26 cellular contexts compared by ENCODE assay signal in the genomic region with DNA sequence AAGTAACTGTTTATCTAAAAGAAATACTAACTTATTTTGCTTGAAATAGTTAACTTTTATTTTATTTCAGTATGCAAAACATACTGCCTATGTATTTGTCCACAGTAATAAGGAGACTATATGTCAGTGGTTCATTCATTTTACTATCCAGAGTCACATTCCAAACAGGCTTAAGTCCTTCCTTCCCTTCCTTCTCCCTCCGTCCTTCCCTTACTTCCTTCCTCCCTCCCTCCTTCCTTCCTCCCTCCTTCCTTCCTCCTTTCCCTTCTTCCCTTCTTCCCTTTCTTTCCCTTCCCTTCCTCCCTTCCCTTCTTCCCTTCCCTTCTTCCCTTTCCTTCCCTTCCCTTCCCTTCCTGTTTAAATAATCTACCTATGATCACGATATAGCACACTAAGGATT.
"Had no signal": no experiment of that assay in that cellular context is flagged by ENCODE, and none has a peak within 500 bp of the region (broad histone marks: within the 10 kb centered on the region; RNA-seq: fewer than 3 reads in every experiment).

No MANE protein-coding gene starts in this region.

- H3K9ac ChIP-seq: neural progenitor cell, parathyroid adenoma had no signal

- ATAC-seq: natural killer cell; psoas muscle; right cardiac atrium; sciatic nerve; stimulated activated effector memory CD8-positive, alpha-beta T cell treated with anti-CD3 and anti-CD28 coated beads, Interleukin-12 subunit alpha, Interleukin-12 subunit beta, amount 100 ng/mL, for 72 hours; stimulated activated naive B cell treated with anti-CD40 and anti-IgM and Interleukin-4, amounts not matched to agents 10 μg/mL and 1 μg/mL and 100 μg/mL, for 72 hours had no signal

- H3K79me2 ChIP-seq: parathyroid adenoma had no signal

- FAIRE-seq: urothelium cell line had no signal

- H3K4me3 ChIP-seq: neural progenitor cell, ovary, psoas muscle, skin epidermis, smooth muscle cell, spleen, stomach, thoracic aorta, thyroid gland, tibial nerve, upper lobe of left lung, vagina had no signal

- H3K27ac ChIP-seq: neural progenitor cell, ovary, parathyroid adenoma, psoas muscle, skin epidermis, spleen, stomach, thoracic aorta, thyroid gland, tibial nerve, upper lobe of left lung, vagina had no signal

- H3K27me3 ChIP-seq: neural progenitor cell, ovary, spleen, stomach, thyroid gland, tibial nerve, upper lobe of left lung, vagina had no signal

- H3K36me3 ChIP-seq: neural progenitor cell, ovary, spleen, stomach, thoracic aorta, thyroid gland, tibial nerve, upper lobe of left lung, vagina had no signal

- DNase-seq: natural killer cell; occipital lobe; ovary; posterior cingulate gyrus; psoas muscle; right cardiac atrium; spleen; stimulated activated CD4-positive, alpha-beta T cell treated with anti-CD3 and anti-CD28 coated beads, Interleukin-12 subunit alpha, Interleukin-12 subunit beta, amount 100 ng/mL, for 4 hours; stimulated activated CD4-positive, alpha-beta T cell treated with anti-CD3 and anti-CD28 coated beads, Interleukin-1b, Interleukin-23, amount 100 ng/mL, for 48 hours; stimulated activated CD4-positive, alpha-beta T cell treated with anti-CD3 and anti-CD28 coated beads, Interleukin-4, amount 100 ng/mL, for 1 hour; stimulated activated naive B cell treated with anti-CD40 and anti-IgM and Interleukin-4, amounts not matched to agents 10 μg/mL and 1 μg/mL and 100 μg/mL, for 72 hours; stimulated activated naive CD4-positive, alpha-beta T cell treated with Interleukin-2 at 50 U/mL for 16 hours; stomach; thyroid gland; trophoblast cell; upper lobe of left lung had no signal

- H3K4me1 ChIP-seq: neural progenitor cell, parathyroid adenoma, psoas muscle, spleen, stomach, thyroid gland, tibial nerve, upper lobe of left lung, vagina had no signal

- H3K4me2 ChIP-seq: neural progenitor cell, smooth muscle cell had no signal

- H2AFZ ChIP-seq: neural progenitor cell, parathyroid adenoma had no signal

- H3K9me3 ChIP-seq: ovary, psoas muscle, thoracic aorta, thyroid gland, tibial nerve, upper lobe of left lung, vagina had no signal
